In genomic region chr11:111734383-111735261, GRCh38 we compare ENCODE assay signal across 11 cellular contexts. TPM values are rescaled to one million over a fixed set of nuclear protein-coding genes. Genes with fewer than 3 reads are reported as not detected.
DNase-seq lines count a peak whose midpoint lies in the region; ATAC-seq and TF ChIP-seq lines count a peak whose summit lies in the region.
"Had no signal": no experiment of that assay in that cellular context is flagged by ENCODE, and none has a peak within 500 bp of the region (broad histone marks: within the 10 kb centered on the region; RNA-seq: fewer than 3 reads in every experiment).

No MANE protein-coding gene starts in this region.

- H2AK5ac ChIP-seq in trophoblast cell (ENCODE audit: low read length): peak overlapping the region; percentile 31

- CTCF ChIA-PET in RWPE1 (lab: Yijun Ruan, JAX): interaction anchor here (0.6 kb wide), 1 partner anchor 166 kb away, joined by 4 read pairs; no protein-coding TSS in a partner anchor
- CTCF ChIA-PET in activated CD8-positive, alpha-beta memory T cell treated with anti-CD3 and anti-CD28 coated beads, Interleukin-2, amount 10 ng/mL, durations not matched to agents 7 days and 5 days (lab: Charles Lee): no interaction called here

- H2BK5ac ChIP-seq in trophoblast cell (ENCODE audit: low read depth, low read length, poor library complexity): no peak overlapping the region

- H3K23ac ChIP-seq in trophoblast cell (ENCODE audit: low read length): no peak overlapping the region

- H3K9ac ChIP-seq in trophoblast cell (ENCODE audit: low read length): no peak overlapping the region

- H2BK120ac ChIP-seq in trophoblast cell (ENCODE audit: insufficient read depth, low read length, poor library complexity): peak overlapping the region; percentile 4

- no peak overlapping the region for H4K8ac ChIP-seq in trophoblast cell (ENCODE audit: low read depth, low read length)

- DNase-seq in Ammon's horn (ENCODE audit: low spot score): peak; percentile 48
- DNase-seq in RWPE1 (ENCODE audit: low spot score): no peak
- no peak for DNase-seq in esophagus squamous epithelium (lab: John Stamatoyannopoulos, UW)
- no peak for DNase-seq in trophoblast cell
- DNase-seq in GM19240 (ENCODE audit: insufficient read length, low spot score): no peak
- no peak for DNase-seq in A172 (ENCODE audit: low spot score)
- no peak for DNase-seq in activated CD8-positive, alpha-beta memory T cell treated with anti-CD3 and anti-CD28 coated beads, Interleukin-2, amount 10 ng/mL, durations not matched to agents 7 days and 5 days
- DNase-seq in NCI-H345 treated with DMSO at 0.1 percent for 48 hours (lab: John Stamatoyannopoulos, UW; ENCODE audit: unreplicated experiment): no peak
- DNase-seq: activated naive CD4-positive, alpha-beta T cell treated with anti-CD3 and anti-CD28 coated beads, Interleukin-2, amount 50 U/mL, for 16 hours; MV-4-11; T-cell had no signal

- H3K27me3 ChIP-seq in esophagus squamous epithelium (no peaks in the 10 kb centered on the region), trophoblast cell (ENCODE audit: insufficient read depth, low read length) (no peaks in the 10 kb centered on the region)

- H2AFZ ChIP-seq in trophoblast cell (ENCODE audit: insufficient read depth, low read length, poor library complexity): no peak overlapping the region

- no peak overlapping the region for H3K4me2 ChIP-seq in trophoblast cell (ENCODE audit: low read length)

- H3K9me3 ChIP-seq in esophagus squamous epithelium: no peaks in the 10 kb centered on the region
- H3K9me3 ChIP-seq in trophoblast cell (ENCODE audit: insufficient read depth, low read depth, low read length): no peaks in the 10 kb centered on the region

- TF ChIP-seq CTCF in RWPE1 (conservative IDR thresholded peaks at IDR 0.05; ENCODE audit: low read depth) (no peak), esophagus squamous epithelium (IDR thresholded peaks at IDR 0.05) (no peak)

- H3K4me3 ChIP-seq in esophagus squamous epithelium (peak overlapping the region in 3 of 4 donors; percentile 44 to 61 (median 46)), trophoblast cell (ENCODE audit: low read depth, low read length) (no peak overlapping the region)

- H3K9me3 Mint-ChIP-seq in activated CD8-positive, alpha-beta memory T cell treated with anti-CD3 and anti-CD28 coated beads, Interleukin-2, amount 10 ng/mL, durations not matched to agents 7 days and 5 days (ENCODE audit: low read depth): no peaks in the 10 kb centered on the region
- H3K9me3 Mint-ChIP-seq: T-cell had no signal

- no peak for ATAC-seq in activated CD8-positive, alpha-beta memory T cell treated with anti-CD3 and anti-CD28 coated beads, Interleukin-2, amount 10 ng/mL, durations not matched to agents 7 days and 5 days

- H3K14ac ChIP-seq in trophoblast cell (ENCODE audit: low read length): no peak overlapping the region

- POLR2A ChIA-PET in RWPE1 (lab: Yijun Ruan, JAX; ENCODE audit: low non-redundant PET): no interaction called here

- no peaks in the 10 kb centered on the region for H3K27me3 Mint-ChIP-seq in activated CD8-positive, alpha-beta memory T cell treated with anti-CD3 and anti-CD28 coated beads, Interleukin-2, amount 10 ng/mL, durations not matched to agents 7 days and 5 days
- H3K27me3 Mint-ChIP-seq: T-cell had no signal

- peaks cover 8% of the 10 kb centered on the region for H3K79me2 ChIP-seq in trophoblast cell (ENCODE audit: control insufficient read depth, insufficient read depth, low read length, poor library complexity)

- H3K4me1 ChIP-seq in esophagus squamous epithelium (peaks cover 57 to 97% (median 90%) of the 10 kb centered on the region in 3 donors), trophoblast cell (ENCODE audit: control insufficient read depth in 1 of 2, insufficient read depth in 2 of 2, low read length in 2 of 2) (peaks cover 36 to 44% of the 10 kb centered on the region in 2 experiments)

- H3K36me3 Mint-ChIP-seq in activated CD8-positive, alpha-beta memory T cell treated with anti-CD3 and anti-CD28 coated beads, Interleukin-2, amount 10 ng/mL, durations not matched to agents 7 days and 5 days: peaks cover 7% of the 10 kb centered on the region

- H3K79me1 ChIP-seq in trophoblast cell (ENCODE audit: low read length): peaks cover 31% of the 10 kb centered on the region

- H3K4ac ChIP-seq in trophoblast cell (ENCODE audit: low read depth, low read length): no peak overlapping the region

- no peak overlapping the region for H3K4me3 Mint-ChIP-seq in activated CD8-positive, alpha-beta memory T cell treated with anti-CD3 and anti-CD28 coated beads, Interleukin-2, amount 10 ng/mL, durations not matched to agents 7 days and 5 days
- H3K4me3 Mint-ChIP-seq: T-cell had no signal

- H4K91ac ChIP-seq in trophoblast cell (ENCODE audit: low read depth, low read length): no peak overlapping the region

- peak overlapping the region; percentile 30 for H2BK12ac ChIP-seq in trophoblast cell (ENCODE audit: low read length)

- no peak overlapping the region for H3K27ac Mint-ChIP-seq in activated CD8-positive, alpha-beta memory T cell treated with anti-CD3 and anti-CD28 coated beads, Interleukin-2, amount 10 ng/mL, durations not matched to agents 7 days and 5 days

- H4K12ac ChIP-seq in trophoblast cell (ENCODE audit: low read depth, low read length): no peak overlapping the region

- intact Hi-C loops in esophagus squamous epithelium (cut with DNase I): no loop called here

- TF ChIP-seq POLR2A in esophagus squamous epithelium (IDR thresholded peaks at IDR 0.05): no peak

- H3K27ac ChIP-seq in RWPE1 (peak overlapping the region; percentile 87), esophagus squamous epithelium (peak overlapping the region; percentile 85 to 98 (median 92)), trophoblast cell (ENCODE audit: low read depth, low read length) (no peak overlapping the region)

- H3K4me1 Mint-ChIP-seq in activated CD8-positive, alpha-beta memory T cell treated with anti-CD3 and anti-CD28 coated beads, Interleukin-2, amount 10 ng/mL, durations not matched to agents 7 days and 5 days: peaks cover 2% of the 10 kb centered on the region

- 48 to 52% methylated on average over 10 of the region's 13 CpGs for WGBS in esophagus squamous epithelium, 2 donors
- no CpG with 5 or more reads among the region's 13 CpGs for WGBS in trophoblast cell (ENCODE audit: extremely low coverage, insufficient coverage, insufficient read length)

- H3K36me3 ChIP-seq in esophagus squamous epithelium (peaks cover 0 to 16% (median 0%) of the 10 kb centered on the region in 3 donors), trophoblast cell (ENCODE audit: control insufficient read depth in 1 of 2, insufficient read depth in 2 of 2, low read length in 2 of 2) (peaks cover 0 to 3% of the 10 kb centered on the region in 2 experiments)

- no peak overlapping the region for H3K18ac ChIP-seq in trophoblast cell (ENCODE audit: low read length)

RNA-seq across cellular contexts. Expression of gene PPP2R1B, which starts 31.6 kb away (rescaled TPM):
- 10 to 100 TPM; 17.6 to 39.7 (median 27.7) TPM for total RNA-seq in esophagus squamous epithelium
- polyA plus RNA-seq in trophoblast cell (2013): 17.9 and 18.6 TPM in 2 replicates
- total RNA-seq in A172 (2014; rRNA removed; shearing (Covaris generic)): 32.1 and 34.4 TPM in 2 replicates
- 10 to 100 TPM; 55.2 to 64.9 TPM for total RNA-seq in activated CD8-positive, alpha-beta memory T cell treated with anti-CD3 and anti-CD28 coated beads, Interleukin-2, amount 10 ng/mL, durations not matched to agents 7 days and 5 days
